Comparison of ENCODE assay signal across 17 cellular contexts in the genomic region with DNA sequence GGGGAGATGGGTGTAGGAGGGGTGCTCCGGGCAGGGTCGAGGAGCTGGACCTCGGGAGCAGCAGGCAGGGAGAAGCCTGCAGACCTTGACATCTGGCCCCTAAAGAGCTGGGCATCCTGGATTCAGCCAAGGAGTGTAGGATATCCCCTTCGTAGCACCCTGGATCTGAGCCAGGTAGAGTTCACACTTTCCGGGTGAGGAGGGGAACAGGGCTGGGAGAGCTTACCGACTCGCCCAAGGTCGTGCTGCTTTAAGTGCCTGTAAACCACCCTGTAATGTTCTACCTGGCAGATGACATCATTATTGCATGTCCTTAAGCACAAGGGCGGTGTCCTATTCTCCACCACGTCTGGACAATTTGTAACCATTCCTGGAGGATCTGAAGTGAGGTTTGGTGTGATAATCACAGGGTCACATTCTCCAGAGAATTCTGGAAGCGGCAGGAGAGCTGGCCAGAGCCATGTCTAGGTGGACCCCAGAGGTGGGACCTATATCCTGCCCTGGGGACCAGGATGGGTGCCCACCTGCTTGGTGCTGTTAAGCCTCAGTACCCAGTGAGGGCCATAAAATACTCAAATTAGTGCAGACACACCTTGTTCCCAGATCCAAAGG. TPM values are rescaled to one million over a fixed set of nuclear protein-coding genes. Genes with fewer than 3 reads are reported as not detected.
A peak's percentile ranks its signal among the peaks of the same experiment; 100 is the strongest.
DNase-seq lines count a peak whose midpoint lies in the region; ATAC-seq and TF ChIP-seq lines count a peak whose summit lies in the region.
"Had no signal": no experiment of that assay in that cellular context is flagged by ENCODE, and none has a peak within 500 bp of the region (broad histone marks: within the 10 kb centered on the region; RNA-seq: fewer than 3 reads in every experiment).

No MANE protein-coding gene starts in this region.

- CTCF ChIA-PET in PC-9 (lab: Charles Lee): no interaction called here

- no peaks in the 10 kb centered on the region for H4K20me1 ChIP-seq in PC-9 (ENCODE audit: insufficient read depth)

- H3K27ac ChIP-seq in Peyer's patch: peak overlapping the region in 3 of 4 donors; percentile 72 to 96 (median 86)
- no peak overlapping the region for H3K27ac ChIP-seq in PC-9
- H3K27ac ChIP-seq: brain microvascular endothelial cell, neutrophil had no signal

- H3K9me3 Mint-ChIP-seq in stimulated activated naive CD8-positive, alpha-beta T cell treated with anti-CD3 and anti-CD28 coated beads, Interleukin-15, Interleukin-2, amounts not matched to agents 100 ng/mL and 50 ng/mL, for 24 hours: no peaks in the 10 kb centered on the region

- H3K9me3 ChIP-seq in Peyer's patch (no peaks in the 10 kb centered on the region), PC-9 (ENCODE audit: insufficient read depth, low read depth) (no peaks in the 10 kb centered on the region)
- H3K9me3 ChIP-seq: MG63, neutrophil had no signal

- ATAC-seq in stimulated activated naive CD8-positive, alpha-beta T cell treated with anti-CD3 and anti-CD28 coated beads, Interleukin-15, Interleukin-2, amounts not matched to agents 100 U/mL and 50 U/mL, for 24 hours: no peak

- no peak overlapping the region for H2AFZ ChIP-seq in PC-9

- H3K4me3 ChIP-seq in Peyer's patch: no peak overlapping the region
- H3K4me3 ChIP-seq in PC-9: no peak overlapping the region
- H3K4me3 ChIP-seq: MG63, skin epidermis had no signal

- H3K27me3 Mint-ChIP-seq in stimulated activated naive CD8-positive, alpha-beta T cell treated with anti-CD3 and anti-CD28 coated beads, Interleukin-15, Interleukin-2, amounts not matched to agents 100 ng/mL and 50 ng/mL, for 24 hours: no peaks in the 10 kb centered on the region

- no peaks in the 10 kb centered on the region for H3F3A ChIP-seq in PC-9 (ENCODE audit: insufficient read depth, low read depth)

- no peaks in the 10 kb centered on the region for H3K9me2 ChIP-seq in PC-9 (ENCODE audit: insufficient read depth)

- H3K4me1 Mint-ChIP-seq in stimulated activated naive CD8-positive, alpha-beta T cell treated with anti-CD3 and anti-CD28 coated beads, Interleukin-15, Interleukin-2, amounts not matched to agents 100 ng/mL and 50 ng/mL, for 24 hours (ENCODE audit: low read depth): peaks cover 58% of the 10 kb centered on the region

- H3K79me2 ChIP-seq in PC-9 (ENCODE audit: low read depth): no peaks in the 10 kb centered on the region

- H3K4me3 Mint-ChIP-seq in stimulated activated naive CD8-positive, alpha-beta T cell treated with anti-CD3 and anti-CD28 coated beads, Interleukin-15, Interleukin-2, amounts not matched to agents 100 ng/mL and 50 ng/mL, for 24 hours: no peak overlapping the region

- H3K27ac Mint-ChIP-seq in stimulated activated naive CD8-positive, alpha-beta T cell treated with anti-CD3 and anti-CD28 coated beads, Interleukin-15, Interleukin-2, amounts not matched to agents 100 ng/mL and 50 ng/mL, for 24 hours: peak overlapping the region; percentile 4

- H3K4me2 ChIP-seq in PC-9: no peak overlapping the region

- DNase-seq in stimulated activated naive CD8-positive, alpha-beta T cell treated with anti-CD3 and anti-CD28 coated beads, Interleukin-15, Interleukin-2, amounts not matched to agents 100 U/mL and 50 U/mL, for 24 hours: no peak
- DNase-seq in Peyer's patch: peak in 2 of 3 donors; percentile 81 to 89
- DNase-seq in left kidney (ENCODE audit: low read depth, low spot score): peak; percentile 73
- DNase-seq in ureter (ENCODE audit: low spot score): peak; percentile 25
- DNase-seq in hepatic stellate cell (ENCODE audit: low spot score): no peak
- DNase-seq in PC-9: no peak
- no peak for DNase-seq in OCI-M2 (lab: John Stamatoyannopoulos, UW; ENCODE audit: unreplicated experiment)
- DNase-seq: activated CD4-positive, alpha-beta T cell treated with anti-CD3 and anti-CD28 coated beads for 48 hours; brain microvascular endothelial cell; C1 segment of cervical spinal cord; HCEC 1CT; MG63; NCI-H2107 had no signal

- intact Hi-C loops in PC-9 (cut with micrococcal nuclease; ENCODE audit: unreplicated experiment): no loop called here

- POLR2A ChIA-PET in PC-9 (lab: Charles Lee; ENCODE audit: unreplicated experiment): no interaction called here

- peaks cover 14% of the 10 kb centered on the region for H3K36me3 Mint-ChIP-seq in stimulated activated naive CD8-positive, alpha-beta T cell treated with anti-CD3 and anti-CD28 coated beads, Interleukin-15, Interleukin-2, amounts not matched to agents 100 ng/mL and 50 ng/mL, for 24 hours (ENCODE audit: low read depth)

- BruUV-seq in PC-9 (replicated peaks; lab: Mats Ljungman, UMichigan): no TSS peak

- H3K4me1 ChIP-seq in Peyer's patch: peaks cover 17 to 41% (median 21%) of the 10 kb centered on the region in 4 donors
- no peaks in the 10 kb centered on the region for H3K4me1 ChIP-seq in PC-9 (replicated peaks; ENCODE audit: insufficient read depth)

- peak in 1 of 2 donors; percentile 24 for TF ChIP-seq POLR2A in Peyer's patch (IDR thresholded peaks at IDR 0.05)

- H3K27me3 ChIP-seq in Peyer's patch (no peaks in the 10 kb centered on the region), PC-9 (ENCODE audit: insufficient read depth, low read depth) (no peaks in the 10 kb centered on the region)
- H3K27me3 ChIP-seq: brain microvascular endothelial cell, MG63, neutrophil had no signal

- H3K36me3 ChIP-seq in Peyer's patch: peaks cover 0 to 43% (median 0%) of the 10 kb centered on the region in 3 donors
- H3K36me3 ChIP-seq in PC-9 (ENCODE audit: low read depth): no peaks in the 10 kb centered on the region
- H3K36me3 ChIP-seq: MG63 had no signal

- TF ChIP-seq CTCF in Peyer's patch (IDR thresholded peaks at IDR 0.05) (no peak), PC-9 (conservative IDR thresholded peaks at IDR 0.05) (no peak)

RNA-seq across cellular contexts. Expression of gene ITM2C, which starts 14.6 kb away (rescaled TPM):
- total RNA-seq in Peyer's patch (100 to 1,000 TPM in 3 of 4 donors, 10 to 100 TPM in 1; 69.3 to 710 (median 610) TPM), ureter (227 TPM), PC-9 (2021) (76.0 and 96.4 TPM in 2 replicates)

RNA-seq across cellular contexts. Expression of gene GPR55, which starts 45.7 kb away (rescaled TPM):
- total RNA-seq in Peyer's patch (1 to 10 TPM; 1.0 to 4.7 (median 3.2) TPM), ureter (0.39 TPM), PC-9 (2021) (not detected in 2 replicates)
- total RNA-seq: endothelial cell of umbilical vein had no signal

Comparison
In these comparisons a context has a peak if more than half of its experiments do, and no peak if none do; other contexts are left out.
1. DNase-seq: peak in Peyer's patch (2 of 3), left kidney (single experiment) and ureter (single experiment); none in stimulated activated naive CD8-positive, alpha-beta T cell treated with anti-CD3 and anti-CD28 coated beads, Interleukin-15, Interleukin-2, amounts not matched to agents 100 U/mL and 50 U/mL, for 24 hours (single experiment), hepatic stellate cell (single experiment), PC-9 (0 of 2) and OCI-M2 (single experiment).